In the genomic region with DNA sequence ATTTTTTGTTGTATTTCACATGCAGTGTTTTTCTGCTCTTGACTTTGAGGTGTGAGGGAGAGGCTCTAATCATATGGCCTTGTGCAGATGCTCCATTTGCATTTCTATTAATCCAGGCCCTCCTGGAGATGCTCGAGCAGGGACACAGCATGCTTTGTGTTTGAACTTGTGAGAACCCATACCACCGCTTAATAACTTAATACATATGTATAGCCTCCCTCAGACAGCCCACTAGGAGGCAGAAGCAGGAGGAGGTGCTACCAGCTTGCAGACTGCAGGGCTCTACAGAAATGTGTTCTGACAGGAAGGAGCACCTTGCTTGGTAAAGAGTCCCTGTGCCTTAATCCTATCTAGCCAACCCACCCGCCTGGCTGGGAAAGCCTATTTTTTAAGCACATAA, we compare ENCODE assay signal across 23 cellular contexts.
DNase-seq lines count a peak whose midpoint lies in the region; ATAC-seq and TF ChIP-seq lines count a peak whose summit lies in the region.
"Had no signal": no experiment of that assay in that cellular context is flagged by ENCODE, and none has a peak within 500 bp of the region (broad histone marks: within the 10 kb centered on the region; RNA-seq: fewer than 3 reads in every experiment).

No MANE protein-coding gene starts in this region.

- no peak overlapping the region for H4K8ac ChIP-seq in H9 (replicated peaks; ENCODE audit: insufficient read length, low read depth, low read length)

- H3K4me2 ChIP-seq in H9 (ENCODE audit: insufficient read depth, insufficient read length, low read length) = peak overlapping the region; percentile 9

- no CpG with 5 or more reads among the region's 3 CpGs for WGBS in H9 (ENCODE audit: extremely low coverage, insufficient read length, low lambda C conversion rate)

- no peak overlapping the region for H2AFZ ChIP-seq in H9 (ENCODE audit: low read length)

- H3K36me3 ChIP-seq in NT2/D1 (ENCODE audit: insufficient read depth, insufficient read length, low read length) (no peaks in the 10 kb centered on the region), iPS-20b (ENCODE audit: insufficient read depth, low read depth, low read length) (no peaks in the 10 kb centered on the region)
- H3K36me3 ChIP-seq: esophagus muscularis mucosa, stomach, tibial nerve had no signal

- H4K91ac ChIP-seq in H9 (ENCODE audit: insufficient read length, low read depth, low read length) = no peak overlapping the region

- H3K18ac ChIP-seq in H9 (ENCODE audit: insufficient read length, low read depth, low read length) = no peak overlapping the region

- no peak overlapping the region for H3K4ac ChIP-seq in H9 (ENCODE audit: low read depth, low read length)

- no peak overlapping the region for H3K14ac ChIP-seq in H9 (ENCODE audit: insufficient read depth, low read length)

- H3K27me3 ChIP-seq in H9 (ENCODE audit: insufficient read depth, low read length) (peaks cover 18% of the 10 kb centered on the region; the same call in 1 of the 2 replicates), NT2/D1 (ENCODE audit: insufficient read depth, insufficient read length) (no peaks in the 10 kb centered on the region), iPS-20b (ENCODE audit: insufficient read depth, low read length) (peaks cover 59% of the 10 kb centered on the region)
- H3K27me3 ChIP-seq: body of pancreas, esophagus muscularis mucosa, stomach, tibial nerve had no signal

- ATAC-seq in T-helper 17 cell = no peak
- ATAC-seq: body of pancreas; CD8-positive, alpha-beta T cell; effector memory CD8-positive, alpha-beta T cell; right cardiac atrium had no signal

- no peaks in the 10 kb centered on the region for H4K20me1 ChIP-seq in H9 (ENCODE audit: control insufficient read depth, insufficient read depth, insufficient read length)

- H2BK15ac ChIP-seq in H9 (ENCODE audit: low read depth, low read length) = no peak overlapping the region

- no peaks in the 10 kb centered on the region for H3K79me2 ChIP-seq in H9 (ENCODE audit: insufficient read depth, low read length)

- H3K27ac ChIP-seq in H9 (ENCODE audit: insufficient read length, low read depth, low read length) = no peak overlapping the region
- no peak overlapping the region for H3K27ac ChIP-seq in iPS-20b (ENCODE audit: low read length)
- H3K27ac ChIP-seq: body of pancreas, esophagus muscularis mucosa, stomach, tibial nerve, VCaP had no signal

- H3K9ac ChIP-seq in H9 (ENCODE audit: extremely low read depth, insufficient read length, low read length) (no peak overlapping the region), NT2/D1 (ENCODE audit: insufficient read length, low read depth) (no peak overlapping the region), iPS-20b (ENCODE audit: low read depth, low read length) (no peak overlapping the region)

- H2AK5ac ChIP-seq in H9 (ENCODE audit: insufficient read length, low read length) = no peak overlapping the region

- peak overlapping the region in 1 of 2 experiments; percentile 61; a peak in 2 of 5 replicates for H3K4me3 Mint-ChIP-seq in H9
- no peak overlapping the region for H3K4me3 Mint-ChIP-seq in HFFc6
- no peak overlapping the region for H3K4me3 Mint-ChIP-seq in T-helper 17 cell
- H3K4me3 Mint-ChIP-seq: CD8-positive, alpha-beta T cell; effector memory CD8-positive, alpha-beta T cell; memory B cell; T-helper 1 cell treated with Interleukin-12 subunit alpha and Interleukin-12 subunit beta and Interleukin-4 antibody, amounts not matched to agents 30 μg/mL and 1 μg/mL, for 36 hours had no signal

- H3K36me3 Mint-ChIP-seq in H9 (ENCODE audit: insufficient read depth in 1 of 3, low read depth in 3 of 3) (no peaks in the 10 kb centered on the region), HFFc6 (ENCODE audit: low read depth) (peaks cover 5% of the 10 kb centered on the region; the same call in 1 of the 2 replicates), T-helper 17 cell (ENCODE audit: low read depth) (no peaks in the 10 kb centered on the region)
- H3K36me3 Mint-ChIP-seq: CD8-positive, alpha-beta T cell; memory B cell had no signal

- no peak overlapping the region for H3K23ac ChIP-seq in H9 (ENCODE audit: insufficient read length, low read depth, low read length)

- H2BK5ac ChIP-seq in H9 (ENCODE audit: insufficient read length, low read length) = no peak overlapping the region

- no peak overlapping the region for H3K27ac Mint-ChIP-seq in H9
- H3K27ac Mint-ChIP-seq in HFFc6 = no peak overlapping the region
- no peak overlapping the region for H3K27ac Mint-ChIP-seq in T-helper 17 cell
- H3K27ac Mint-ChIP-seq: CD8-positive, alpha-beta T cell; effector memory CD8-positive, alpha-beta T cell; memory B cell; T-helper 1 cell treated with Interleukin-12 subunit alpha and Interleukin-12 subunit beta and Interleukin-4 antibody, amounts not matched to agents 30 μg/mL and 1 μg/mL, for 36 hours had no signal

- no peak overlapping the region for H3K56ac ChIP-seq in H9 (ENCODE audit: insufficient read length, low read depth, low read length)

- H3K9me3 Mint-ChIP-seq in H9 (no peaks in the 10 kb centered on the region; a peak in 1 of 5 replicates), HFFc6 (peaks cover 11% of the 10 kb centered on the region)
- H3K9me3 Mint-ChIP-seq: CD8-positive, alpha-beta T cell; effector memory CD8-positive, alpha-beta T cell; memory B cell; T-helper 1 cell treated with Interleukin-12 subunit alpha and Interleukin-12 subunit beta and Interleukin-4 antibody, amounts not matched to agents 30 μg/mL and 1 μg/mL, for 36 hours had no signal

- no peak overlapping the region for H2BK120ac ChIP-seq in H9 (ENCODE audit: low read depth, low read length, poor library complexity, severe bottlenecking)

- no peak overlapping the region for H4K5ac ChIP-seq in H9 (ENCODE audit: insufficient read length, low read depth, low read length)

- no peak overlapping the region for H3T11ph ChIP-seq in H9 (ENCODE audit: low read length)

- H3K23me2 ChIP-seq in H9 (ENCODE audit: insufficient read length, low read depth, low read length, poor library complexity, severe bottlenecking) = no peaks in the 10 kb centered on the region

- H3K27me3 Mint-ChIP-seq in H9 (ENCODE audit: low read depth) = peaks cover 82% of the 10 kb centered on the region
- H3K27me3 Mint-ChIP-seq in HFFc6 (ENCODE audit: insufficient read depth) = no peaks in the 10 kb centered on the region
- H3K27me3 Mint-ChIP-seq in T-helper 17 cell = peaks cover 33% of the 10 kb centered on the region

- H2BK12ac ChIP-seq in H9 (ENCODE audit: insufficient read length, low read depth, low read length) = no peak overlapping the region

- no peak for DNase-seq in GM12864 (ENCODE audit: low read depth)
- DNase-seq in H9 = peak; percentile 82
- DNase-seq in NT2/D1 (ENCODE audit: low read depth, low spot score) = peak; percentile 80
- DNase-seq in HFFc6 = no peak
- DNase-seq in T-helper 17 cell = no peak
- no peak for DNase-seq in activated gamma-delta T cell (lab: John Stamatoyannopoulos, UW)
- DNase-seq: activated CD4-positive, alpha-beta T cell treated with anti-CD3 and anti-CD28 coated beads, Interleukin-2, amount 50 U/mL, for 4 hours; body of pancreas; CD8-positive, alpha-beta T cell; DMS79; effector memory CD8-positive, alpha-beta T cell; hippocampal formation; NCI-H1092 treated with DMSO at 0.1 percent for 48 hours; NCI-H2081 treated with DMSO at 0.1 percent for 48 hours; NCI-H510A; right cardiac atrium; stomach had no signal

- H3K4me1 ChIP-seq in H9 (ENCODE audit: insufficient read depth, low read length) (peaks cover 4% of the 10 kb centered on the region; the same call in 1 of the 2 replicates), NT2/D1 (ENCODE audit: insufficient read depth, insufficient read length) (peaks cover 3% of the 10 kb centered on the region), iPS-20b (ENCODE audit: insufficient read depth, low read length) (peaks cover 32% of the 10 kb centered on the region)
- H3K4me1 ChIP-seq: body of pancreas, esophagus muscularis mucosa, stomach, tibial nerve had no signal

- no peaks in the 10 kb centered on the region for H3K9me3 ChIP-seq in H9 (ENCODE audit: control insufficient read depth, low read depth, low read length)
- H3K9me3 ChIP-seq in NT2/D1 (ENCODE audit: insufficient read depth, low read length) = no peaks in the 10 kb centered on the region
- H3K9me3 ChIP-seq in iPS-20b (ENCODE audit: insufficient read depth, low read depth, low read length) = no peaks in the 10 kb centered on the region
- no peaks in the 10 kb centered on the region for H3K9me3 ChIP-seq in T-helper 17 cell (ENCODE audit: control insufficient read depth, low read length, poor library complexity, severe bottlenecking)
- H3K9me3 ChIP-seq: body of pancreas, esophagus muscularis mucosa, stomach, tibial nerve had no signal

- H3K4me1 Mint-ChIP-seq in H9 (peaks cover 52 to 56% of the 10 kb centered on the region in 2 experiments), HFFc6 (ENCODE audit: low read depth) (no peaks in the 10 kb centered on the region), T-helper 17 cell (no peaks in the 10 kb centered on the region)
- H3K4me1 Mint-ChIP-seq: memory B cell had no signal

- no peak overlapping the region for H3K4me3 ChIP-seq in GM12864 (ENCODE audit: low read depth, low read length)
- no peak overlapping the region for H3K4me3 ChIP-seq in NT2/D1 (ENCODE audit: insufficient read length, low read depth)
- H3K4me3 ChIP-seq in iPS-20b (ENCODE audit: low read length) = peak overlapping the region; percentile 35; the same call in 1 of the 2 replicates
- H3K4me3 ChIP-seq: body of pancreas, esophagus muscularis mucosa, stomach, tibial nerve had no signal

- no peaks in the 10 kb centered on the region for H3K79me1 ChIP-seq in H9 (ENCODE audit: insufficient read depth, low read depth, low read length, poor library complexity, severe bottlenecking)

- TF ChIP-seq CTCF in GM12864 (IDR thresholded peaks at IDR 0.05; ENCODE audit: low read depth, low read length, missing control alignments) = peak; percentile 11
- TF ChIP-seq CTCF in H9 (conservative IDR thresholded peaks at IDR 0.05) = peak; percentile 59
- no peak for TF ChIP-seq CTCF in HFFc6 (IDR thresholded peaks at IDR 0.05)

- no peak overlapping the region for H2BK20ac ChIP-seq in H9 (ENCODE audit: low read depth, low read length, poor library complexity, severe bottlenecking)

Comparison
In these comparisons a context has a peak if more than half of its experiments do, and no peak if none do; other contexts are left out.
1. DNase-seq: peak in H9 (single experiment) and NT2/D1 (single experiment); none in GM12864 (single experiment), HFFc6 (single experiment), T-helper 17 cell (0 of 3) and activated gamma-delta T cell (single experiment).